24 cellular contexts compared by ENCODE assay signal in the genomic region with DNA sequence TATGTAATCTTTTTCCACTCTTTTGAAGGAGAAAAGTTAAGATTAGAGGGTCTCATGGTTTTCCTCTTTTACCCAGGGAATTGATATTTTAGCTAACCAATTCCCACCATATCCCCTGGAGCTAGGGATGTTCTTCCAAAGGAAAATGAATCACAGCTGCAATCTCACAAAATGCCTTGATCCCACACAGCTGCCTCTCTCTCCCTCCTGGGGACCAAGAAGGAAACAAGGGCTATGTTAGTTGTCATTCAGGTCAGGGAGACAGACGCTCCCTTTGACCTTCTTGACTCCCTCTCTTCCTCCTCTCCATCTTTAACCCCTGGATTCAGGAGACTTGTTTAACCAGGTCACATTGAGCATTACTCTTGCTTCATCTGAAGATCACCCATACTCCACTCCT. TPM values are rescaled to one million over a fixed set of nuclear protein-coding genes. Genes with fewer than 3 reads are reported as not detected.
A peak's percentile ranks its signal among the peaks of the same experiment; 100 is the strongest.
DNase-seq lines count a peak whose midpoint lies in the region; TF ChIP-seq lines count a peak whose summit lies in the region.
"Had no signal": no experiment of that assay in that cellular context is flagged by ENCODE, and none has a peak within 500 bp of the region (broad histone marks: within the 10 kb centered on the region; RNA-seq: fewer than 3 reads in every experiment).

No MANE protein-coding gene starts in this region.

- BruUV-seq in MCF 10A (replicated peaks; lab: Mats Ljungman, UMichigan) (no TSS peak), mammary epithelial cell (replicated peaks; lab: Mats Ljungman, UMichigan) (no TSS peak)

- dilution Hi-C loops in mammary epithelial cell (cut with HindIII; ENCODE audit: low sequenced_read_pairs): loop anchor here (5.0 kb wide), 1 partner anchor 54 kb away; no protein-coding TSS in a partner anchor

- H3K4me3 Mint-ChIP-seq in MCF 10A (ENCODE audit: unreplicated experiment): no peak overlapping the region
- H3K4me3 Mint-ChIP-seq: activated B cell treated with CpG ODN at 0.5 μM for 24 hours; activated CD8-positive, alpha-beta T cell treated with anti-CD3 and anti-CD28 coated beads, Interleukin-2, amount 10 ng/mL, durations not matched to agents 7 days and 5 days; activated T-cell treated with anti-CD3 and anti-CD28 coated beads, Interleukin-2, amount 50 U/mL, for 24 hours had no signal

- H3K36me3 ChIP-seq in mammary epithelial cell (ENCODE audit: insufficient read depth, low read length) (no peaks in the 10 kb centered on the region), left ventricle myocardium inferior (no peaks in the 10 kb centered on the region), osteoblast (ENCODE audit: insufficient read depth, low read length) (peaks cover 34% of the 10 kb centered on the region)
- H3K36me3 ChIP-seq: BLaER1, thoracic aorta had no signal

- no CpG with 5 or more reads among the region's 1 CpG for WGBS in mammary epithelial cell (ENCODE audit: low coverage, missing lambda C conversion rate)

- H3K9me3 Mint-ChIP-seq in MCF 10A (ENCODE audit: unreplicated experiment): no peaks in the 10 kb centered on the region
- H3K9me3 Mint-ChIP-seq: activated B cell treated with CpG ODN at 0.5 μM for 24 hours; activated T-cell treated with anti-CD3 and anti-CD28 coated beads, Interleukin-2, amount 50 U/mL, for 24 hours had no signal

- no peak overlapping the region for H3K4me3 ChIP-seq in mammary epithelial cell (replicated peaks in 1 of 3; ENCODE audit: insufficient read depth in 1 of 3, low read depth in 2 of 3, low read length in 3 of 3)
- H3K4me3 ChIP-seq in left ventricle myocardium inferior: peak overlapping the region; percentile 56
- no peak overlapping the region for H3K4me3 ChIP-seq in osteoblast (ENCODE audit: insufficient read depth, low read length)
- H3K4me3 ChIP-seq: BLaER1, MG63, thoracic aorta had no signal

- CTCF ChIA-PET in MCF 10A (lab: Yijun Ruan, JAX) (interaction anchor here (0.7 kb wide), 2 partner anchors 240 to 1606 kb away, joined by 3 to 5 read pairs; no protein-coding TSS in a partner anchor), mammary epithelial cell (lab: Charles Lee; ENCODE audit: low non-redundant PET) (no interaction called here), HEK293T (lab: Yijun Ruan, JAX) (no interaction called here)

- H3K9ac ChIP-seq in mammary epithelial cell (ENCODE audit: insufficient read depth, low read length): no peak overlapping the region
- H3K9ac ChIP-seq: BLaER1 had no signal

- H3K4me1 Mint-ChIP-seq in MCF 10A (ENCODE audit: insufficient read depth, unreplicated experiment): no peaks in the 10 kb centered on the region
- H3K4me1 Mint-ChIP-seq: activated B cell treated with CpG ODN at 0.5 μM for 24 hours had no signal

- no peak overlapping the region for H3K27ac ChIP-seq in mammary epithelial cell (ENCODE audit: insufficient read depth, low read depth, low read length)
- peak overlapping the region; percentile 85 for H3K27ac ChIP-seq in left ventricle myocardium inferior (replicated peaks)
- no peak overlapping the region for H3K27ac ChIP-seq in osteoblast (ENCODE audit: low read depth, low read length)
- H3K27ac ChIP-seq: 22Rv1, BLaER1, epithelial cell of prostate, thoracic aorta had no signal

- H3K27me3 ChIP-seq in mammary epithelial cell (ENCODE audit: insufficient read depth, low read length) (peaks cover 2% of the 10 kb centered on the region), left ventricle myocardium inferior (ENCODE audit: low read depth) (no peaks in the 10 kb centered on the region), osteoblast (ENCODE audit: insufficient read depth, low read length) (no peaks in the 10 kb centered on the region)
- H3K27me3 ChIP-seq: BLaER1, MG63 had no signal

- no peak overlapping the region for H2AFZ ChIP-seq in mammary epithelial cell (ENCODE audit: low read depth, low read length)
- H2AFZ ChIP-seq in osteoblast (ENCODE audit: low read length): no peak overlapping the region

- H4K20me1 ChIP-seq in mammary epithelial cell (ENCODE audit: insufficient read depth, low read length): no peaks in the 10 kb centered on the region
- no peaks in the 10 kb centered on the region for H4K20me1 ChIP-seq in osteoblast (ENCODE audit: insufficient read depth, low read length)
- H4K20me1 ChIP-seq: BLaER1 had no signal

- H3K36me3 Mint-ChIP-seq in MCF 10A (ENCODE audit: insufficient read depth, unreplicated experiment): peaks cover 6% of the 10 kb centered on the region

- peaks cover 49% of the 10 kb centered on the region for H3K27me3 Mint-ChIP-seq in MCF 10A (ENCODE audit: insufficient read depth, unreplicated experiment)
- H3K27me3 Mint-ChIP-seq: activated T-cell treated with anti-CD3 and anti-CD28 coated beads, Interleukin-2, amount 50 U/mL, for 24 hours had no signal

- no peak for TF ChIP-seq CTCF in MCF 10A (IDR thresholded peaks at IDR 0.05; ENCODE audit: unreplicated experiment)
- TF ChIP-seq CTCF in mammary epithelial cell (conservative IDR thresholded peaks at IDR 0.05 in 1 of 2, IDR thresholded peaks at IDR 0.05 in 1 of 2; ENCODE audit: extremely low read depth in 1 of 2, insufficient read depth in 1 of 2, low read depth in 1 of 2, low read length in 2 of 2): no peak
- TF ChIP-seq CTCF in left ventricle myocardium inferior (IDR thresholded peaks at IDR 0.05; ENCODE audit: borderline replicate concordance): no peak
- TF ChIP-seq CTCF in osteoblast (IDR thresholded peaks at IDR 0.05; ENCODE audit: extremely low read depth, low read depth, low read length): no peak

- H3K4me1 ChIP-seq in mammary epithelial cell (ENCODE audit: insufficient read depth, low read length) (no peaks in the 10 kb centered on the region), left ventricle myocardium inferior (peaks cover 2% of the 10 kb centered on the region), osteoblast (ENCODE audit: insufficient read depth, low read length) (peaks cover 23% of the 10 kb centered on the region)
- H3K4me1 ChIP-seq: BLaER1, Caco-2 had no signal

- H3K9me3 ChIP-seq in mammary epithelial cell (replicated peaks; ENCODE audit: insufficient read depth, low read length) (no peaks in the 10 kb centered on the region), left ventricle myocardium inferior (replicated peaks) (no peaks in the 10 kb centered on the region), osteoblast (ENCODE audit: low read depth, low read length) (peaks cover 1% of the 10 kb centered on the region)
- H3K9me3 ChIP-seq: BLaER1, Caco-2, MG63, thoracic aorta had no signal

- H3K4me2 ChIP-seq in mammary epithelial cell (ENCODE audit: insufficient read depth, low read depth, low read length) (no peak overlapping the region), osteoblast (ENCODE audit: insufficient read depth, low read length) (no peak overlapping the region)
- H3K4me2 ChIP-seq: BLaER1 had no signal

- no peak overlapping the region for H3K27ac Mint-ChIP-seq in MCF 10A (ENCODE audit: low read depth, unreplicated experiment)
- H3K27ac Mint-ChIP-seq: activated B cell treated with CpG ODN at 0.5 μM for 24 hours; activated CD8-positive, alpha-beta T cell treated with anti-CD3 and anti-CD28 coated beads, Interleukin-2, amount 10 ng/mL, durations not matched to agents 7 days and 5 days; activated T-cell treated with anti-CD3 and anti-CD28 coated beads, Interleukin-2, amount 50 U/mL, for 24 hours had no signal

- intact Hi-C loops in MCF 10A (cut with micrococcal nuclease): no loop called here
- intact Hi-C loops in mammary epithelial cell (cut with micrococcal nuclease): no loop called here
- intact Hi-C loops in left ventricle myocardium inferior (cut with micrococcal nuclease): no loop called here

- no peaks in the 10 kb centered on the region for H3K79me2 ChIP-seq in mammary epithelial cell (ENCODE audit: insufficient read depth, low read length)
- H3K79me2 ChIP-seq in osteoblast (ENCODE audit: insufficient read depth, low read length): peaks cover 25% of the 10 kb centered on the region

- DNase-seq in MCF 10A (ENCODE audit: unreplicated experiment) (peak; percentile 4), mammary epithelial cell (no peak), left ventricle myocardium inferior (no peak), osteoblast (ENCODE audit: insufficient read length, low spot score, missing footprints) (peak; percentile 46), LoVo (ENCODE audit: low spot score) (no peak), NCI-H2171 treated with DMSO at 0.1 percent for 48 hours (lab: John Stamatoyannopoulos, UW) (no peak), islet precursor cell (no peak), HEK293T (ENCODE audit: extremely low spot score) (no peak)
- DNase-seq: activated B cell treated with CpG ODN at 0.5 μM for 24 hours; activated CD8-positive, alpha-beta T cell treated with anti-CD3 and anti-CD28 coated beads, Interleukin-2, amount 10 ng/mL, durations not matched to agents 7 days and 5 days; activated naive CD4-positive, alpha-beta T cell; activated T-cell treated with anti-CD3 and anti-CD28 coated beads, Interleukin-2, amount 50 U/mL, for 24 hours; amygdala; Caco-2; central memory CD4-positive, alpha-beta T cell; MG63; NCI-H1417 treated with DMSO at 0.1 percent for 48 hours; NCI-H510A treated with DMSO at 0.1 percent for 48 hours; retina; T-helper 9 cell had no signal

- in situ Hi-C loops in mammary epithelial cell (cut with MboI; ENCODE audit: low sequenced_read_pairs in 2 of 2): loop anchor here in 1 of 2 donors (10.0 kb wide), 1 partner anchor 152 kb away; no protein-coding TSS in a partner anchor

- POLR2A ChIA-PET in MCF 10A (lab: Yijun Ruan, JAX): no interaction called here
- POLR2A ChIA-PET in HEK293T (lab: Yijun Ruan, JAX): no interaction called here

TF ChIP-seq in HEK293T, 16 proteins besides CTCF, POLR2A, EP300 and RAD21 (continues in another document):
- TF ChIP-seq, protein P1, sequence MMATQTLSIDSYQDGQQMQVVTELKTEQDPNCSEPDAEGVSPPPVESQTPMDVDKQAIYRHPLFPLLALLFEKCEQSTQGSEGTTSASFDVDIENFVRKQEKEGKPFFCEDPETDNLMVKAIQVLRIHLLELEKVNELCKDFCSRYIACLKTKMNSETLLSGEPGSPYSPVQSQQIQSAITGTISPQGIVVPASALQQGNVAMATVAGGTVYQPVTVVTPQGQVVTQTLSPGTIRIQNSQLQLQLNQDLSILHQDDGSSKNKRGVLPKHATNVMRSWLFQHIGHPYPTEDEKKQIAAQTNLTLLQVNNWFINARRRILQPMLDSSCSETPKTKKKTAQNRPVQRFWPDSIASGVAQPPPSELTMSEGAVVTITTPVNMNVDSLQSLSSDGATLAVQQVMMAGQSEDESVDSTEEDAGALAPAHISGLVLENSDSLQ (IDR thresholded peaks at IDR 0.05): no peak
- no peak for TF ChIP-seq FOXA1 (IDR thresholded peaks at IDR 0.05)
- no peak for TF ChIP-seq SP1 (IDR thresholded peaks at IDR 0.05)
- TF ChIP-seq NFRKB (IDR thresholded peaks at IDR 0.05): no peak
- TF ChIP-seq CTBP1 (IDR thresholded peaks at IDR 0.05; ENCODE audit: borderline replicate concordance): no peak
- TF ChIP-seq ARNT (IDR thresholded peaks at IDR 0.05): no peak
- TF ChIP-seq TARDBP (IDR thresholded peaks at IDR 0.05): no peak
- no peak for TF ChIP-seq L3MBTL2 (conservative IDR thresholded peaks at IDR 0.05)
- TF ChIP-seq BHLHE40 (IDR thresholded peaks at IDR 0.05; ENCODE audit: borderline replicate concordance): no peak

RNA-seq across cellular contexts. Expression of a gene that starts 9.5 kb away (rescaled TPM):
- total RNA-seq in MCF 10A (2022) (33.1 and 46.5 TPM in 2 replicates), mammary epithelial cell (1 to 10 TPM in 1 of 2 donors, under 1 TPM in 1; 0.75 to 3.2 TPM), left ventricle myocardium inferior (716 TPM), osteoblast (1,107 and 1,400 TPM in 2 replicates)
- polyA plus RNA-seq in mammary epithelial cell: 11.4 TPM
- not detected for polyA minus RNA-seq in mammary epithelial cell
- total RNA-seq: activated B cell treated with CpG ODN at 0.5 μM for 24 hours; activated CD8-positive, alpha-beta T cell treated with anti-CD3 and anti-CD28 coated beads, Interleukin-2, amount 10 ng/mL, durations not matched to agents 7 days and 5 days had no signal

Comparison
In these comparisons a context has a peak if more than half of its experiments do, and no peak if none do; other contexts are left out.
1. DNase-seq: peak in MCF 10A (single experiment) and osteoblast (single experiment); none in mammary epithelial cell (single experiment), left ventricle myocardium inferior (single experiment), LoVo (single experiment), NCI-H2171 treated with DMSO at 0.1 percent for 48 hours (single experiment), islet precursor cell (single experiment) and HEK293T (single experiment).
2. RNA of a gene that starts 9.5 kb away (total RNA-seq): 1,107 to 1,400 TPM in osteoblast and 716 TPM in left ventricle myocardium inferior (single experiment); 33.1 to 46.5 TPM in MCF 10A and 0.75 to 3.2 TPM in mammary epithelial cell; every median in the first group is over 10 times any median in the second.